23 cellular contexts compared by ENCODE assay signal in the genomic region with DNA sequence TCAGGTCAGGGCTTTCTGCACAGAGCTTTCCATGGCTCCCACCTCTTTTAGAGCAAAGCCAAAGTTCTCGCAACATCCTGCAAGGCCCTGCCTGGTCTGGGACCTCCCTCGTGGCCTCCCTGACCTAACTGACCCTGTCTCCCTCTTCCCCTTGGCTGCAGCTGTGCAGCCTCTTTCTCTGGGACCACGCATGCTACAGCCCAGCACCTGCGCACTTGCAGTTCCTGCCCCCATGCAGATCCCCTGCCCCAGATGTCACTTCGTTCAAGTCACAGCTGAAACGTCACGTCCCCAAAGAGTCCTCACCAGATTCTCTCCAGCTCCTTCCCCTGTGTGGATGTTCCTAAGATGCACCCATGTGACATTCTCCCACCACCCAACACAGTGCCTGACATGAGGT.
"Had no signal": no experiment of that assay in that cellular context is flagged by ENCODE, and none has a peak within 500 bp of the region (broad histone marks: within the 10 kb centered on the region; RNA-seq: fewer than 3 reads in every experiment).

No MANE protein-coding gene starts in this region.

- DNase-seq: dermis blood vessel endothelial cell; dorsolateral prefrontal cortex; effector CD4-positive, alpha-beta T cell; effector memory CD4-positive, alpha-beta T cell; foreskin keratinocyte; heart left ventricle; hypothalamus; immature natural killer cell; islet precursor cell; left cardiac atrium; left lung; left ventricle myocardium superior; lower lobe of right lung; mesenchymal stem cell; midbrain; naive thymus-derived CD4-positive, alpha-beta T cell had no signal

- H3K4me1 Mint-ChIP-seq: immature natural killer cell; naive thymus-derived CD4-positive, alpha-beta T cell had no signal

- H3K4me1 ChIP-seq: esophagus muscularis mucosa, foreskin keratinocyte, gastroesophageal sphincter, heart left ventricle, left lung, lower lobe of right lung had no signal

- H3K27ac Mint-ChIP-seq: immature natural killer cell; naive thymus-derived CD4-positive, alpha-beta T cell had no signal

- ATAC-seq: foreskin keratinocyte; gastroesophageal sphincter; heart left ventricle; left cardiac atrium; left lung; left ventricle myocardium superior; lower lobe of right lung; naive thymus-derived CD4-positive, alpha-beta T cell had no signal

- H3K27ac ChIP-seq: coronary artery, dorsolateral prefrontal cortex, esophagus muscularis mucosa, foreskin keratinocyte, gastroesophageal sphincter, heart left ventricle, hepatocyte, left lung, lower lobe of right lung had no signal

- FAIRE-seq: colon, endothelial cell of umbilical vein, frontal cortex had no signal

- H3K36me3 Mint-ChIP-seq: naive thymus-derived CD4-positive, alpha-beta T cell had no signal

- H3K4me3 Mint-ChIP-seq: immature natural killer cell; naive thymus-derived CD4-positive, alpha-beta T cell had no signal

- H3K4me3 ChIP-seq: coronary artery, dorsolateral prefrontal cortex, esophagus muscularis mucosa, gastroesophageal sphincter, heart left ventricle, hepatocyte, left lung, lower lobe of right lung had no signal

- H3K27me3 Mint-ChIP-seq: naive thymus-derived CD4-positive, alpha-beta T cell had no signal

- H3K36me3 ChIP-seq: esophagus muscularis mucosa, gastroesophageal sphincter, heart left ventricle, left lung, lower lobe of right lung had no signal
